1 cellular context compared by ENCODE assay signal in genomic region chr3:23916886-23917815, GRCh38.
TF ChIP-seq lines count a peak whose summit lies in the region.

NKIRAS1 (minus strand) TSS chr3:23916990; CDS start chr3:23910904, 6,086 bp downstream.
RPL15 (plus strand) TSS chr3:23917132; CDS start chr3:23917860, 728 bp downstream.

TF ChIP-seq in GM12878, 131 proteins besides CTCF, POLR2A, EP300 and RAD21 (continued from another document):
- TF ChIP-seq, protein P1, sequence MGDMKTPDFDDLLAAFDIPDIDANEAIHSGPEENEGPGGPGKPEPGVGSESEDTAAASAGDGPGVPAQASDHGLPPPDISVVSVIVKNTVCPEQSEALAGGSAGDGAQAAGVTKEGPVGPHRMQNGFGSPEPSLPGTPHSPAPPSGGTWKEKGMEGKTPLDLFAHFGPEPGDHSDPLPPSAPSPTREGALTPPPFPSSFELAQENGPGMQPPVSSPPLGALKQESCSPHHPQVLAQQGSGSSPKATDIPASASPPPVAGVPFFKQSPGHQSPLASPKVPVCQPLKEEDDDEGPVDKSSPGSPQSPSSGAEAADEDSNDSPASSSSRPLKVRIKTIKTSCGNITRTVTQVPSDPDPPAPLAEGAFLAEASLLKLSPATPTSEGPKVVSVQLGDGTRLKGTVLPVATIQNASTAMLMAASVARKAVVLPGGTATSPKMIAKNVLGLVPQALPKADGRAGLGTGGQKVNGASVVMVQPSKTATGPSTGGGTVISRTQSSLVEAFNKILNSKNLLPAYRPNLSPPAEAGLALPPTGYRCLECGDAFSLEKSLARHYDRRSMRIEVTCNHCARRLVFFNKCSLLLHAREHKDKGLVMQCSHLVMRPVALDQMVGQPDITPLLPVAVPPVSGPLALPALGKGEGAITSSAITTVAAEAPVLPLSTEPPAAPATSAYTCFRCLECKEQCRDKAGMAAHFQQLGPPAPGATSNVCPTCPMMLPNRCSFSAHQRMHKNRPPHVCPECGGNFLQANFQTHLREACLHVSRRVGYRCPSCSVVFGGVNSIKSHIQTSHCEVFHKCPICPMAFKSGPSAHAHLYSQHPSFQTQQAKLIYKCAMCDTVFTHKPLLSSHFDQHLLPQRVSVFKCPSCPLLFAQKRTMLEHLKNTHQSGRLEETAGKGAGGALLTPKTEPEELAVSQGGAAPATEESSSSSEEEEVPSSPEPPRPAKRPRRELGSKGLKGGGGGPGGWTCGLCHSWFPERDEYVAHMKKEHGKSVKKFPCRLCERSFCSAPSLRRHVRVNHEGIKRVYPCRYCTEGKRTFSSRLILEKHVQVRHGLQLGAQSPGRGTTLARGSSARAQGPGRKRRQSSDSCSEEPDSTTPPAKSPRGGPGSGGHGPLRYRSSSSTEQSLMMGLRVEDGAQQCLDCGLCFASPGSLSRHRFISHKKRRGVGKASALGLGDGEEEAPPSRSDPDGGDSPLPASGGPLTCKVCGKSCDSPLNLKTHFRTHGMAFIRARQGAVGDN (IDR thresholded peaks at IDR 0.05) = peak; percentile 83
- TF ChIP-seq, protein P2, sequence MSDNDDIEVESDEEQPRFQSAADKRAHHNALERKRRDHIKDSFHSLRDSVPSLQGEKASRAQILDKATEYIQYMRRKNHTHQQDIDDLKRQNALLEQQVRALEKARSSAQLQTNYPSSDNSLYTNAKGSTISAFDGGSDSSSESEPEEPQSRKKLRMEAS (IDR thresholded peaks at IDR 0.05; ENCODE audit: low read depth, low read length) = peak; percentile 89
- TF ChIP-seq SMARCA5 (IDR thresholded peaks at IDR 0.05) (peak; percentile 28), ZNF274 (IDR thresholded peaks at IDR 0.05; ENCODE audit: insufficient read depth, insufficient read length) (no peak), SREBF1 (IDR thresholded peaks at IDR 0.05; ENCODE audit: low read length) (peak; percentile 83), IKZF2 (IDR thresholded peaks at IDR 0.05) (peak in 1 of 2 experiments; percentile 24; a peak in 1 of 4 replicates), SIN3A (IDR thresholded peaks at IDR 0.05; ENCODE audit: low read depth, low read length) (peak; percentile 87), EZH2 (IDR thresholded peaks at IDR 0.05; ENCODE audit: borderline replicate concordance, control insufficient read depth, low read depth, low read length) (no peak), CREB1 (IDR thresholded peaks at IDR 0.05; ENCODE audit: low read depth) (peak; percentile 87), MTA3 (IDR thresholded peaks at IDR 0.05; ENCODE audit: borderline replicate concordance, low read length) (no peak; the same call in 1 of the 2 replicates), ELK1 (IDR thresholded peaks at IDR 0.05; ENCODE audit: low read depth, low read length) (peak; percentile 79), LARP7 (IDR thresholded peaks at IDR 0.05) (peak; percentile 68), ZNF384 (IDR thresholded peaks at IDR 0.05; ENCODE audit: borderline replicate concordance, low read depth, low read length) (0 out of 2 replicates have a peak, but pooled peaks have one; percentile 17), KLF5 (IDR thresholded peaks at IDR 0.05; ENCODE audit: partially characterized antibody) (peak; percentile 65), RAD51 (IDR thresholded peaks at IDR 0.05) (no peak), PAX5 (IDR thresholded peaks at IDR 0.05; ENCODE audit: borderline replicate concordance, low read depth, low read length) (peak; percentile 51; the same call in 1 of the 2 replicates)
- TF ChIP-seq, protein P3, sequence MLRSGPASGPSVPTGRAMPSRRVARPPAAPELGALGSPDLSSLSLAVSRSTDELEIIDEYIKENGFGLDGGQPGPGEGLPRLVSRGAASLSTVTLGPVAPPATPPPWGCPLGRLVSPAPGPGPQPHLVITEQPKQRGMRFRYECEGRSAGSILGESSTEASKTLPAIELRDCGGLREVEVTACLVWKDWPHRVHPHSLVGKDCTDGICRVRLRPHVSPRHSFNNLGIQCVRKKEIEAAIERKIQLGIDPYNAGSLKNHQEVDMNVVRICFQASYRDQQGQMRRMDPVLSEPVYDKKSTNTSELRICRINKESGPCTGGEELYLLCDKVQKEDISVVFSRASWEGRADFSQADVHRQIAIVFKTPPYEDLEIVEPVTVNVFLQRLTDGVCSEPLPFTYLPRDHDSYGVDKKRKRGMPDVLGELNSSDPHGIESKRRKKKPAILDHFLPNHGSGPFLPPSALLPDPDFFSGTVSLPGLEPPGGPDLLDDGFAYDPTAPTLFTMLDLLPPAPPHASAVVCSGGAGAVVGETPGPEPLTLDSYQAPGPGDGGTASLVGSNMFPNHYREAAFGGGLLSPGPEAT (IDR thresholded peaks at IDR 0.05; ENCODE audit: low read depth) = peak; percentile 79
- TF ChIP-seq, protein P4, sequence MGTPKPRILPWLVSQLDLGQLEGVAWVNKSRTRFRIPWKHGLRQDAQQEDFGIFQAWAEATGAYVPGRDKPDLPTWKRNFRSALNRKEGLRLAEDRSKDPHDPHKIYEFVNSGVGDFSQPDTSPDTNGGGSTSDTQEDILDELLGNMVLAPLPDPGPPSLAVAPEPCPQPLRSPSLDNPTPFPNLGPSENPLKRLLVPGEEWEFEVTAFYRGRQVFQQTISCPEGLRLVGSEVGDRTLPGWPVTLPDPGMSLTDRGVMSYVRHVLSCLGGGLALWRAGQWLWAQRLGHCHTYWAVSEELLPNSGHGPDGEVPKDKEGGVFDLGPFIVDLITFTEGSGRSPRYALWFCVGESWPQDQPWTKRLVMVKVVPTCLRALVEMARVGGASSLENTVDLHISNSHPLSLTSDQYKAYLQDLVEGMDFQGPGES (IDR thresholded peaks at IDR 0.05) = no peak
